In the genomic region with DNA sequence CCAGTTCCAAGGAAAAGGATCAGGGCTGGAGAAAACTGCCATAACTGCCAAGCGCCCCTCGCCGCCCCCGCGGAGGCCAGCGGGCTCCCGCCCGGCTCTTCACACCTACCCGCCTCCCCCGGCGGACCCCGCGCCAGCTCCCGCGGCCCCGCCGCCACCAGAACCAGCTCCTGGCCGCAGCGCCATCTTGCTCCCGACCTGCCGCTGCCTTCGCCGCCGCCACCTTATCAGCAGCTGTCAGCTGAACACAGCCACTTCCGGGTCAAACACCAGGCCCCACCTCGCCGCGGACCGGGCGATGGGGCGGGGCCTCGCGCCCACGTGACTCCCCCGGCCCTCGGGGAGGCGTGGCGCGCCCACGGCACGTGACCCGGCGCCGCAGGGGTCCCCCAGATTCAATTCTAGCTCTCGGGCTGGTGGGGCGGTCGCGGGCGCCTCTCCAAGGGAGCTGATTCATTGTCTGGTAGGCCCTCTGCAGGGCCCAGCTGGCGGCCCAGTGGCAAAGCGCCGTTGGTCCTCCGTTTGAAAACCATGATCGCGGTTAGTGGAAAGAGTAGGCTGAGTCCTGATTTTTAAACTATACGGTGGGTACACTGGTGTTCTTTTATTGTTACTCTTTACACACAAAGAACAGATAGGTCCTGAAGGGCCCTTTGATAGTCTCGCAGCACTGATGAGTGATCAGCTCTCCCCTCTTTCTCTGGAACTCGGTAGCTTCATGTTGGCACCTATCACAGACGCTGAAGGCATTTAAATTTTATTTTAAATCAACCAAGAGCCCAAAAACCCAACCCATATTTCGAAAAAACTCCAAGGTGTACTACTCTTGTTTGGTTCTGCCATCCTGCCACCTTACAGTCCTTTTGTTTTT, we compare ENCODE assay signal across 8 cellular contexts. TPM values are rescaled to one million over a fixed set of nuclear protein-coding genes. Genes with fewer than 3 reads are reported as not detected.
DNase-seq lines count a peak whose midpoint lies in the region; TF ChIP-seq lines count a peak whose summit lies in the region.

A gene with protein sequence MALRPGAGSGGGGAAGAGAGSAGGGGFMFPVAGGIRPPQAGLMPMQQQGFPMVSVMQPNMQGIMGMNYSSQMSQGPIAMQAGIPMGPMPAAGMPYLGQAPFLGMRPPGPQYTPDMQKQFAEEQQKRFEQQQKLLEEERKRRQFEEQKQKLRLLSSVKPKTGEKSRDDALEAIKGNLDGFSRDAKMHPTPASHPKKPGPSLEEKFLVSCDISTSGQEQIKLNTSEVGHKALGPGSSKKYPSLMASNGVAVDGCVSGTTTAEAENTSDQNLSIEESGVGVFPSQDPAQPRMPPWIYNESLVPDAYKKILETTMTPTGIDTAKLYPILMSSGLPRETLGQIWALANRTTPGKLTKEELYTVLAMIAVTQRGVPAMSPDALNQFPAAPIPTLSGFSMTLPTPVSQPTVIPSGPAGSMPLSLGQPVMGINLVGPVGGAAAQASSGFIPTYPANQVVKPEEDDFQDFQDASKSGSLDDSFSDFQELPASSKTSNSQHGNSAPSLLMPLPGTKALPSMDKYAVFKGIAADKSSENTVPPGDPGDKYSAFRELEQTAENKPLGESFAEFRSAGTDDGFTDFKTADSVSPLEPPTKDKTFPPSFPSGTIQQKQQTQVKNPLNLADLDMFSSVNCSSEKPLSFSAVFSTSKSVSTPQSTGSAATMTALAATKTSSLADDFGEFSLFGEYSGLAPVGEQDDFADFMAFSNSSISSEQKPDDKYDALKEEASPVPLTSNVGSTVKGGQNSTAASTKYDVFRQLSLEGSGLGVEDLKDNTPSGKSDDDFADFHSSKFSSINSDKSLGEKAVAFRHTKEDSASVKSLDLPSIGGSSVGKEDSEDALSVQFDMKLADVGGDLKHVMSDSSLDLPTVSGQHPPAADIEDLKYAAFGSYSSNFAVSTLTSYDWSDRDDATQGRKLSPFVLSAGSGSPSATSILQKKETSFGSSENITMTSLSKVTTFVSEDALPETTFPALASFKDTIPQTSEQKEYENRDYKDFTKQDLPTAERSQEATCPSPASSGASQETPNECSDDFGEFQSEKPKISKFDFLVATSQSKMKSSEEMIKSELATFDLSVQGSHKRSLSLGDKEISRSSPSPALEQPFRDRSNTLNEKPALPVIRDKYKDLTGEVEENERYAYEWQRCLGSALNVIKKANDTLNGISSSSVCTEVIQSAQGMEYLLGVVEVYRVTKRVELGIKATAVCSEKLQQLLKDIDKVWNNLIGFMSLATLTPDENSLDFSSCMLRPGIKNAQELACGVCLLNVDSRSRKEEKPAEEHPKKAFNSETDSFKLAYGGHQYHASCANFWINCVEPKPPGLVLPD (N-terminal part only) (minus strand): TSS at position 249 of the 871 bp plus-strand sequence. CDS start 63 bp downstream, at position 186.

- in situ Hi-C loops in G401 (cut with HindIII; ENCODE audit: low sequenced_read_pairs): no loop called here
- in situ Hi-C loops in HAP-1 (cut with MboI; ENCODE audit: low sequenced_read_pairs): no loop called here

- DNase-seq in G401 (ENCODE audit: low spot score) (peak; percentile 96), HAP-1 (ENCODE audit: low spot score in 2 of 2) (peak; percentile 89 to 97), MG63 (peak; percentile 99), SHP77 treated with DMSO at 0.1 percent for 48 hours (lab: John Stamatoyannopoulos, UW) (peak; percentile 82), activated gamma-delta T cell (lab: John Stamatoyannopoulos, UW) (peak; percentile 98), foreskin fibroblast (peak; percentile 97 to 99), neural progenitor cell (ENCODE audit: low spot score) (peak; percentile 98), stromal cell of bone marrow (ENCODE audit: low read depth) (peak; percentile 95)

- H3K27ac Mint-ChIP-seq in neural progenitor cell: peak within 1 kb of the TSS; percentile 95

- TF ChIP-seq CTCF in foreskin fibroblast (IDR thresholded peaks at IDR 0.05; ENCODE audit: low read depth, low read length) (peak; percentile 13), neural progenitor cell (IDR thresholded peaks at IDR 0.05) (peak; percentile 42)

- H2AFZ ChIP-seq in neural progenitor cell (replicated peaks): peak within 1 kb of the TSS; percentile 61

- no peaks in the 10 kb centered on the region for H3K9me3 ChIP-seq in HAP-1
- H3K9me3 ChIP-seq in MG63: peaks cover 3% of the 10 kb centered on the region
- no peaks in the 10 kb centered on the region for H3K9me3 ChIP-seq in neural progenitor cell (ENCODE audit: low read depth)

- H3K36me3 Mint-ChIP-seq in neural progenitor cell: peaks cover 15% of the 10 kb centered on the region

- no peaks in the 10 kb centered on the region for H4K20me1 ChIP-seq in neural progenitor cell (ENCODE audit: low read depth)

- H3K9ac ChIP-seq in neural progenitor cell: peak within 1 kb of the TSS; percentile 59

- H3K36me3 ChIP-seq in HAP-1 (replicated peaks) (peaks cover 15% of the 10 kb centered on the region; the same call in 1 of the 2 replicates), MG63 (peaks cover 32% of the 10 kb centered on the region), neural progenitor cell (peaks cover 18% of the 10 kb centered on the region)

- peaks cover 4% of the 10 kb centered on the region for H3K9me3 Mint-ChIP-seq in neural progenitor cell

- peaks cover 9% of the 10 kb centered on the region for H3K4me1 Mint-ChIP-seq in neural progenitor cell

- peaks cover 42% of the 10 kb centered on the region for H3F3A ChIP-seq in neural progenitor cell (ENCODE audit: low read depth)

- H3K27ac ChIP-seq in neural progenitor cell: peak within 1 kb of the TSS; percentile 69

- no peaks in the 10 kb centered on the region for H3K27me3 Mint-ChIP-seq in neural progenitor cell (ENCODE audit: insufficient read depth, low read depth)

- no peaks in the 10 kb centered on the region for H3K27me3 ChIP-seq in HAP-1 (ENCODE audit: low read depth)
- H3K27me3 ChIP-seq in MG63: no peaks in the 10 kb centered on the region
- no peaks in the 10 kb centered on the region for H3K27me3 ChIP-seq in neural progenitor cell

- peak within 1 kb of the TSS; percentile 97 for H3K4me3 Mint-ChIP-seq in neural progenitor cell

- H3K4me1 ChIP-seq in HAP-1: peaks cover 16% of the 10 kb centered on the region
- peaks cover 6% of the 10 kb centered on the region for H3K4me1 ChIP-seq in neural progenitor cell

- H3K4me3 ChIP-seq in HAP-1: peak within 1 kb of the TSS; percentile 68
- H3K4me3 ChIP-seq in MG63: peak within 1 kb of the TSS; percentile 73
- H3K4me3 ChIP-seq in foreskin fibroblast (ENCODE audit: low read depth in 1 of 2, low read length in 2 of 2): peak within 1 kb of the TSS; percentile 83 to 90
- peak within 1 kb of the TSS; percentile 80 for H3K4me3 ChIP-seq in neural progenitor cell

- H3K4me2 ChIP-seq in neural progenitor cell: peak within 1 kb of the TSS; percentile 96

- peaks cover 43% of the 10 kb centered on the region for H3K79me2 ChIP-seq in neural progenitor cell (ENCODE audit: low read depth)

RNA-seq across cellular contexts. Expression of the gene that starts here (rescaled TPM):
- total RNA-seq in G401 (2014; rRNA removed; shearing (Covaris generic)): 11.4 and 29.8 TPM in 2 replicates
- total RNA-seq in MG63 (2014; rRNA removed; shearing (Covaris generic); ENCODE audit: low replicate concordance): 8.3 and 10.6 TPM in 2 replicates
- total RNA-seq in neural progenitor cell (ENCODE audit: low replicate concordance): 22.4 and 26.3 TPM in 2 replicates

Comparison
In these comparisons a context has a peak if more than half of its experiments do, and no peak if none do; other contexts are left out.
1. Peak in every context shown above with its lines: DNase-seq, H3K4me3 ChIP-seq and H3K27ac ChIP-seq.